ENCODE assay signal across 8 cellular contexts in genomic region chr9:124660341-124660801, GRCh38.
DNase-seq lines count a peak whose midpoint lies in the region; ATAC-seq and TF ChIP-seq lines count a peak whose summit lies in the region.

No MANE protein-coding gene starts in this region.

- peak; percentile 20 for DNase-seq in activated CD4-positive, alpha-beta T cell treated with anti-CD3 and anti-CD28 coated beads for 36 hours
- DNase-seq in activated CD4-positive, alpha-beta T cell treated with anti-CD3 and anti-CD28 coated beads for 48 hours: no peak
- DNase-seq in NCI-H1092 (lab: John Stamatoyannopoulos, UW): peak; percentile 62
- DNase-seq in WTC11 (ENCODE audit: low spot score): no peak
- DNase-seq in fibroblast of peridontal ligament (ENCODE audit: extremely low read depth): peak; percentile 54
- DNase-seq in non-pigmented ciliary epithelial cell (ENCODE audit: low read depth): peak; percentile 52
- DNase-seq in GM19240 (ENCODE audit: insufficient read length, low spot score): no peak
- no peak for DNase-seq in NCI-H524 treated with DMSO at 0.1 percent for 48 hours (lab: John Stamatoyannopoulos, UW)

- CTCF ChIA-PET in activated CD4-positive, alpha-beta T cell treated with anti-CD3 and anti-CD28 coated beads for 36 hours (lab: Charles Lee): interaction anchor here (0.6 to 2.7 kb wide), 6 partner anchors 9 to 231 kb away, joined by 3 to 15 read pairs (median 4); no protein-coding TSS in a partner anchor
- CTCF ChIA-PET in WTC11 (lab: Charles Lee): interaction anchor here (0.6 to 3.7 kb wide), 7 partner anchors 14 to 247 kb away, joined by 3 to 28 read pairs (median 5); no protein-coding TSS in a partner anchor

- peak overlapping the region; percentile 95 for H3K4me3 Mint-ChIP-seq in activated CD4-positive, alpha-beta T cell treated with anti-CD3 and anti-CD28 coated beads for 36 hours
- peak overlapping the region; percentile 66 for H3K4me3 Mint-ChIP-seq in WTC11

- no peaks in the 10 kb centered on the region for H3K9me3 Mint-ChIP-seq in activated CD4-positive, alpha-beta T cell treated with anti-CD3 and anti-CD28 coated beads for 36 hours (ENCODE audit: low read depth)
- H3K9me3 Mint-ChIP-seq in WTC11: no peaks in the 10 kb centered on the region

- H3K4me1 Mint-ChIP-seq in activated CD4-positive, alpha-beta T cell treated with anti-CD3 and anti-CD28 coated beads for 36 hours: peaks cover 15% of the 10 kb centered on the region
- H3K4me1 Mint-ChIP-seq in WTC11: peaks cover 51% of the 10 kb centered on the region

- no peaks in the 10 kb centered on the region for H3K36me3 Mint-ChIP-seq in activated CD4-positive, alpha-beta T cell treated with anti-CD3 and anti-CD28 coated beads for 36 hours (ENCODE audit: low read depth)
- H3K36me3 Mint-ChIP-seq in WTC11: no peaks in the 10 kb centered on the region

- peak overlapping the region; percentile 97 for H3K27ac Mint-ChIP-seq in activated CD4-positive, alpha-beta T cell treated with anti-CD3 and anti-CD28 coated beads for 36 hours
- peak overlapping the region; percentile 95 for H3K27ac Mint-ChIP-seq in WTC11

- no peak for ATAC-seq in activated CD4-positive, alpha-beta T cell treated with anti-CD3 and anti-CD28 coated beads for 36 hours
- ATAC-seq in WTC11: peak; percentile 25

- H3K27me3 Mint-ChIP-seq in activated CD4-positive, alpha-beta T cell treated with anti-CD3 and anti-CD28 coated beads for 36 hours: peaks cover 2% of the 10 kb centered on the region
- no peaks in the 10 kb centered on the region for H3K27me3 Mint-ChIP-seq in WTC11 (ENCODE audit: low read depth)

- no peak for TF ChIP-seq CTCF in WTC11 (IDR thresholded peaks at IDR 0.05)

- POLR2A ChIA-PET in activated CD4-positive, alpha-beta T cell treated with anti-CD3 and anti-CD28 coated beads for 36 hours (lab: Charles Lee): interaction anchor here (0.5 to 1.0 kb wide), 2 partner anchors 8 to 217 kb away, joined by 3 read pairs; no protein-coding TSS in a partner anchor
- POLR2A ChIA-PET in WTC11 (lab: Charles Lee): interaction anchor here (0.7 kb wide), 1 partner anchor 14 kb away, joined by 4 read pairs; no protein-coding TSS in a partner anchor

- intact Hi-C loops in activated CD4-positive, alpha-beta T cell treated with anti-CD3 and anti-CD28 coated beads for 36 hours (cut with DNase I, micrococcal nuclease): no loop called here

TF ChIP-seq in WTC11, 78 proteins besides CTCF, POLR2A, EP300 and RAD21:
- TF ChIP-seq MAX (CRISPR knock-in tag; IDR thresholded peaks at IDR 0.05) (no peak), ATF3 (CRISPR knock-in tag; conservative IDR thresholded peaks at IDR 0.05) (no peak), FOXK1 (CRISPR knock-in tag; IDR thresholded peaks at IDR 0.05) (no peak), NFE2L1 (CRISPR knock-in tag; IDR thresholded peaks at IDR 0.05) (no peak), STAT6 (CRISPR knock-in tag; conservative IDR thresholded peaks at IDR 0.05; ENCODE audit: low read depth) (no peak), ETV6 (CRISPR knock-in tag; IDR thresholded peaks at IDR 0.05) (no peak), ARID4B (CRISPR knock-in tag; IDR thresholded peaks at IDR 0.05; ENCODE audit: borderline replicate concordance) (no peak), ZNF219 (CRISPR knock-in tag; IDR thresholded peaks at IDR 0.05; ENCODE audit: borderline replicate concordance) (no peak), ELF4 (CRISPR knock-in tag; IDR thresholded peaks at IDR 0.05; ENCODE audit: low read depth) (no peak)

Comparison
In these comparisons a context has a peak if more than half of its experiments do, and no peak if none do; other contexts are left out.
1. DNase-seq: peak in activated CD4-positive, alpha-beta T cell treated with anti-CD3 and anti-CD28 coated beads for 36 hours (single experiment), NCI-H1092 (single experiment), fibroblast of peridontal ligament (single experiment) and non-pigmented ciliary epithelial cell (single experiment); none in activated CD4-positive, alpha-beta T cell treated with anti-CD3 and anti-CD28 coated beads for 48 hours (single experiment), WTC11 (single experiment), GM19240 (single experiment) and NCI-H524 treated with DMSO at 0.1 percent for 48 hours (single experiment).